Comparison of ENCODE assay signal across 1 cellular context in the genomic region with DNA sequence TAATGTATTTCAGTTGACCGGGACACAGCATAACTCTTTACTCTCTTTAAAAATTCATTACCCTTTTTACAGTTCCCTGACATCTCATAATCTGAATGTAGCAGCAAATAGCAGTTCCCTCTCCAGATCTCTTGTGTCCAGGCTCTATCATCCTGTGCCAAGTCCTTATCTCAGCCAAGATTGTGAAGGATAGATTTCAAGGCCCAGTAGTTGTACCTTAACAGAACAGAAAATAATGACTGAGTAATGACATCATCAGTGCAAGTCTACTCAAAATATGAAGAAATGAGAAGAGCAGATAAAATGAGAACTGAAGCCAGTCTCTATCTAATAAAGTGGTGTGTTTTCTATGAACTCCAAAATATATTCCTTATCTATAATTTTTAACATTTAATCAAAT.
TF ChIP-seq lines count a peak whose summit lies in the region.

No MANE protein-coding gene starts in this region.

TF ChIP-seq in HepG2, 621 proteins besides CTCF, POLR2A, EP300 and RAD21:
- TF ChIP-seq, protein P1, sequence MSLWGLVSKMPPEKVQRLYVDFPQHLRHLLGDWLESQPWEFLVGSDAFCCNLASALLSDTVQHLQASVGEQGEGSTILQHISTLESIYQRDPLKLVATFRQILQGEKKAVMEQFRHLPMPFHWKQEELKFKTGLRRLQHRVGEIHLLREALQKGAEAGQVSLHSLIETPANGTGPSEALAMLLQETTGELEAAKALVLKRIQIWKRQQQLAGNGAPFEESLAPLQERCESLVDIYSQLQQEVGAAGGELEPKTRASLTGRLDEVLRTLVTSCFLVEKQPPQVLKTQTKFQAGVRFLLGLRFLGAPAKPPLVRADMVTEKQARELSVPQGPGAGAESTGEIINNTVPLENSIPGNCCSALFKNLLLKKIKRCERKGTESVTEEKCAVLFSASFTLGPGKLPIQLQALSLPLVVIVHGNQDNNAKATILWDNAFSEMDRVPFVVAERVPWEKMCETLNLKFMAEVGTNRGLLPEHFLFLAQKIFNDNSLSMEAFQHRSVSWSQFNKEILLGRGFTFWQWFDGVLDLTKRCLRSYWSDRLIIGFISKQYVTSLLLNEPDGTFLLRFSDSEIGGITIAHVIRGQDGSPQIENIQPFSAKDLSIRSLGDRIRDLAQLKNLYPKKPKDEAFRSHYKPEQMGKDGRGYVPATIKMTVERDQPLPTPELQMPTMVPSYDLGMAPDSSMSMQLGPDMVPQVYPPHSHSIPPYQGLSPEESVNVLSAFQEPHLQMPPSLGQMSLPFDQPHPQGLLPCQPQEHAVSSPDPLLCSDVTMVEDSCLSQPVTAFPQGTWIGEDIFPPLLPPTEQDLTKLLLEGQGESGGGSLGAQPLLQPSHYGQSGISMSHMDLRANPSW (CRISPR knock-in tag; IDR thresholded peaks at IDR 0.05; ENCODE audit: borderline replicate concordance): no peak
- no peak for TF ChIP-seq KDM1A (CRISPR knock-in tag; IDR thresholded peaks at IDR 0.05)
- TF ChIP-seq ATF7 (IDR thresholded peaks at IDR 0.05): peak; percentile 81
- TF ChIP-seq ATF7 (CRISPR knock-in tag; IDR thresholded peaks at IDR 0.05): no peak
